In genomic region chr6:24576452-24576851, GRCh38 we compare ENCODE assay signal across 24 cellular contexts.
"Had no signal": no experiment of that assay in that cellular context is flagged by ENCODE, and none has a peak within 500 bp of the region (broad histone marks: within the 10 kb centered on the region; RNA-seq: fewer than 3 reads in every experiment).

No MANE protein-coding gene starts in this region.

- H3K4me3 ChIP-seq: colonic mucosa, esophagus squamous epithelium, lung, neural progenitor cell, prostate gland, right atrium auricular region, smooth muscle cell, suprapubic skin, transverse colon, upper lobe of right lung, uterus had no signal

- H3K9ac ChIP-seq: neural progenitor cell had no signal

- H3K4me1 Mint-ChIP-seq: immature natural killer cell; neural progenitor cell; stimulated activated naive CD8-positive, alpha-beta T cell treated with anti-CD3 and anti-CD28 coated beads, Interleukin-15, amount 100 ng/mL, for 72 hours had no signal

- DNase-seq: colonic mucosa; effector CD8-positive, alpha-beta T cell; erythroblast; esophagus squamous epithelium; foreskin melanocyte; immature natural killer cell; stimulated activated CD4-positive, alpha-beta T cell treated with anti-CD3 and anti-CD28 coated beads, Interleukin-12 subunit alpha, Interleukin-12 subunit beta, amount 100 ng/mL, for 4 hours; stimulated activated CD4-positive, alpha-beta T cell treated with anti-CD3 and anti-CD28 coated beads, Interleukin-1b, Interleukin-23, amount 100 ng/mL, for 48 hours; stimulated activated CD4-positive, alpha-beta T cell treated with anti-CD3 and anti-CD28 coated beads, Interleukin-4, amount 100 ng/mL, for 1 hour; stimulated activated CD8-positive, alpha-beta memory T cell treated with anti-CD3 and anti-CD28 coated beads, Interleukin-4, amount 100 ng/mL, for 48 hours; stimulated activated naive CD4-positive, alpha-beta T cell; stimulated activated naive CD8-positive, alpha-beta T cell treated with anti-CD3 and anti-CD28 coated beads, Interleukin-15, amount 100 ng/mL, for 72 hours; transverse colon; upper lobe of right lung; uterus had no signal

- H3K27ac ChIP-seq: colonic mucosa, esophagus squamous epithelium, neural progenitor cell, prostate gland, right atrium auricular region, suprapubic skin, transverse colon, upper lobe of right lung, uterus had no signal

- H3K27me3 ChIP-seq: colonic mucosa, esophagus squamous epithelium, neural progenitor cell, right atrium auricular region, suprapubic skin, transverse colon, upper lobe of right lung, uterus had no signal

- H3K9me3 Mint-ChIP-seq: dendritic cell treated with granulocyte-macrophage colony-stimulating factor and Interleukin-4, amounts not matched to agents 40 ng/mL and 50 ng/mL, for 4 days; immature natural killer cell; memory B cell; natural killer cell treated with Interleukin-12 subunit alpha and Interleukin-12 subunit beta and Interleukin-15 and Interleukin-18, amount 100 ng/mL, for 72 hours; neural progenitor cell; stimulated activated naive CD8-positive, alpha-beta T cell treated with anti-CD3 and anti-CD28 coated beads, Interleukin-15, amount 100 ng/mL, for 72 hours had no signal

- H3K27ac Mint-ChIP-seq: dendritic cell treated with granulocyte-macrophage colony-stimulating factor and Interleukin-4, amounts not matched to agents 40 ng/mL and 50 ng/mL, for 4 days; immature natural killer cell; memory B cell; natural killer cell treated with Interleukin-12 subunit alpha and Interleukin-12 subunit beta and Interleukin-15 and Interleukin-18, amount 100 ng/mL, for 72 hours; neural progenitor cell; stimulated activated naive CD8-positive, alpha-beta T cell treated with anti-CD3 and anti-CD28 coated beads, Interleukin-15, amount 100 ng/mL, for 72 hours had no signal

- H3K27me3 Mint-ChIP-seq: memory B cell; stimulated activated naive CD8-positive, alpha-beta T cell treated with anti-CD3 and anti-CD28 coated beads, Interleukin-15, amount 100 ng/mL, for 72 hours had no signal

- H3K36me3 Mint-ChIP-seq: immature natural killer cell; natural killer cell treated with Interleukin-12 subunit alpha and Interleukin-12 subunit beta and Interleukin-15 and Interleukin-18, amount 100 ng/mL, for 72 hours; neural progenitor cell had no signal

- H3K36me3 ChIP-seq: colonic mucosa, esophagus squamous epithelium, neural progenitor cell, prostate gland, right atrium auricular region, suprapubic skin, transverse colon, upper lobe of right lung, uterus had no signal

- H3K4me3 Mint-ChIP-seq: dendritic cell treated with granulocyte-macrophage colony-stimulating factor and Interleukin-4, amounts not matched to agents 40 ng/mL and 50 ng/mL, for 4 days; immature natural killer cell; memory B cell; natural killer cell treated with Interleukin-12 subunit alpha and Interleukin-12 subunit beta and Interleukin-15 and Interleukin-18, amount 100 ng/mL, for 72 hours; neural progenitor cell; stimulated activated naive CD8-positive, alpha-beta T cell treated with anti-CD3 and anti-CD28 coated beads, Interleukin-15, amount 100 ng/mL, for 72 hours had no signal

- H3K4me1 ChIP-seq: colonic mucosa, esophagus squamous epithelium, neural progenitor cell, prostate gland, right atrium auricular region, suprapubic skin, transverse colon, upper lobe of right lung, uterus had no signal

- H3K9me3 ChIP-seq: colonic mucosa, esophagus squamous epithelium, prostate gland, right atrium auricular region, suprapubic skin, transverse colon, upper lobe of right lung, uterus had no signal
